In genomic region chr5:176238645-176239283, GRCh38 we compare ENCODE assay signal across 8 cellular contexts. TPM values are rescaled to one million over a fixed set of nuclear protein-coding genes. Genes with fewer than 3 reads are reported as not detected.
A peak's percentile ranks its signal among the peaks of the same experiment; 100 is the strongest.
DNase-seq lines count a peak whose midpoint lies in the region; ATAC-seq and TF ChIP-seq lines count a peak whose summit lies in the region.
"Not testable (repeated sequence)": the region's sequence is repeated elsewhere in the genome, so short reads cannot be mapped to it uniquely, and the experiment has no call there.

No MANE protein-coding gene starts in this region.

- ATAC-seq in GM19351 (IDR thresholded peaks at IDR 0.05; ENCODE audit: unreplicated experiment) = peak; percentile 33
- peak; percentile 35 for ATAC-seq in HG02588 (IDR thresholded peaks at IDR 0.05; ENCODE audit: unreplicated experiment)
- peak; percentile 38 for ATAC-seq in HG03342 (IDR thresholded peaks at IDR 0.05; ENCODE audit: unreplicated experiment)
- ATAC-seq in right lobe of liver = peak; percentile 45 to 65 (median 62)

- not testable (repeated sequence) for H3K4me1 ChIP-seq in CD4-positive, alpha-beta memory T cell (ENCODE audit: insufficient read depth, low read length); effector memory CD4-positive, alpha-beta T cell (ENCODE audit: control insufficient read depth, insufficient read depth, low read length, poor library complexity, severe bottlenecking); right lobe of liver

- peak overlapping the region; percentile 30 for H3K4me2 ChIP-seq in SU-DHL-6 (ENCODE audit: low read depth, low read length, poor library complexity, severe bottlenecking)

- not testable (repeated sequence) for H4K20me1 ChIP-seq in SU-DHL-6 (ENCODE audit: low read depth, low read length)

- H3K36me3 Mint-ChIP-seq in CD4-positive, alpha-beta memory T cell = not testable (repeated sequence)

- not testable (repeated sequence) for H3K27ac Mint-ChIP-seq in CD4-positive, alpha-beta memory T cell

- TF ChIP-seq CTCF in SU-DHL-6 (IDR thresholded peaks at IDR 0.05; ENCODE audit: insufficient read depth, low read length, poor library complexity, severe bottlenecking); right lobe of liver (IDR thresholded peaks at IDR 0.05): not testable (repeated sequence)

- H3K27me3 Mint-ChIP-seq in CD4-positive, alpha-beta memory T cell = not testable (repeated sequence)

- not testable (repeated sequence) for H3K79me2 ChIP-seq in SU-DHL-6 (ENCODE audit: insufficient read depth, low read length)

- peak overlapping the region; percentile 15 for H3K27ac ChIP-seq in CD4-positive, alpha-beta memory T cell (ENCODE audit: low read depth, low read length)
- not testable (repeated sequence) for H3K27ac ChIP-seq in SU-DHL-6 (ENCODE audit: low read depth, low read length); right lobe of liver
- H3K27ac ChIP-seq in effector memory CD4-positive, alpha-beta T cell (ENCODE audit: insufficient read depth, low read length, poor library complexity, severe bottlenecking) = peak overlapping the region; percentile 32
- H3K27ac ChIP-seq in skin epidermis = peak overlapping the region in 3 of 21 experiments; percentile 60 to 75 (median 67)

- H3K9ac ChIP-seq in SU-DHL-6 (ENCODE audit: low read length) = peak overlapping the region; percentile 28; the same call in 1 of the 2 replicates

- DNase-seq in CD4-positive, alpha-beta memory T cell; effector memory CD4-positive, alpha-beta T cell; right lobe of liver: not testable (repeated sequence)

- not testable (repeated sequence) for H3K9me3 ChIP-seq in CD4-positive, alpha-beta memory T cell (ENCODE audit: control insufficient read depth in 1 of 2, low read length in 2 of 2); SU-DHL-6 (ENCODE audit: insufficient read depth, low read length); effector memory CD4-positive, alpha-beta T cell (ENCODE audit: control insufficient read depth, low read length); right lobe of liver

- CTCF ChIA-PET in CD4-positive, alpha-beta memory T cell (lab: Charles Lee; ENCODE audit: partially characterized antibody) = not testable (repeated sequence)

- H3K36me3 ChIP-seq in CD4-positive, alpha-beta memory T cell (ENCODE audit: insufficient read depth, low read length); SU-DHL-6 (ENCODE audit: low read length); effector memory CD4-positive, alpha-beta T cell (ENCODE audit: control insufficient read depth, insufficient read depth, low read length); right lobe of liver: not testable (repeated sequence)

- not testable (repeated sequence) for H3F3A ChIP-seq in SU-DHL-6 (ENCODE audit: insufficient read depth)

- WGBS in right lobe of liver (ENCODE audit: insufficient coverage, low coverage, low lambda C conversion rate, missing lambda C conversion rate) = no CpG with 5 or more reads among the region's 59 CpGs

- H3K4me3 Mint-ChIP-seq in CD4-positive, alpha-beta memory T cell = not testable (repeated sequence)

- not testable (repeated sequence) for TF ChIP-seq POLR2A in right lobe of liver (IDR thresholded peaks at IDR 0.05)

- POLR2A ChIA-PET in CD4-positive, alpha-beta memory T cell (lab: Charles Lee; ENCODE audit: partially characterized antibody) = not testable (repeated sequence)

- H3K4me1 Mint-ChIP-seq in CD4-positive, alpha-beta memory T cell = peaks cover 4 to 19% (median 6%) of the 10 kb centered on the region in 4 donors

- H2AFZ ChIP-seq in SU-DHL-6 (ENCODE audit: low read depth, low read length, severe bottlenecking) = not testable (repeated sequence)

- intact Hi-C loops in CD4-positive, alpha-beta memory T cell (cut with micrococcal nuclease); right lobe of liver (cut with DNase I): not testable (repeated sequence)

- H3K9me3 Mint-ChIP-seq in CD4-positive, alpha-beta memory T cell = not testable (repeated sequence)

- not testable (repeated sequence) for H3K27me3 ChIP-seq in CD4-positive, alpha-beta memory T cell (ENCODE audit: insufficient read depth, low read length); SU-DHL-6 (ENCODE audit: low read length); effector memory CD4-positive, alpha-beta T cell (replicated peaks; ENCODE audit: control insufficient read depth, insufficient read depth, low read length, poor library complexity, severe bottlenecking); right lobe of liver

- not testable (repeated sequence) for H3K9me2 ChIP-seq in SU-DHL-6 (replicated peaks; ENCODE audit: insufficient read depth, low read length)

- not testable (repeated sequence) for H3K4me3 ChIP-seq in CD4-positive, alpha-beta memory T cell (ENCODE audit: low read length in 2 of 2); effector memory CD4-positive, alpha-beta T cell (ENCODE audit: insufficient read depth, low read depth, low read length, poor library complexity, severe bottlenecking)
- H3K4me3 ChIP-seq in SU-DHL-6 (ENCODE audit: insufficient read depth, low read length, poor library complexity, severe bottlenecking) = peak overlapping the region; percentile 32
- peak overlapping the region; percentile 43 to 58 (median 52) for H3K4me3 ChIP-seq in right lobe of liver
- peak overlapping the region; percentile 39 to 55 (median 46) for H3K4me3 ChIP-seq in skin epidermis

RNA-seq across cellular contexts. Expression of gene SIMC1, which starts 0.5 kb away (rescaled TPM):
- total RNA-seq in CD4-positive, alpha-beta memory T cell = 10 to 100 TPM; 25.3 to 27.3 TPM
- 10 to 100 TPM in 1 of 2 donors, 1 to 10 TPM in 1; 3.1 to 17.8 TPM for polyA plus RNA-seq in CD4-positive, alpha-beta memory T cell
- 10 to 100 TPM in 4 of 6 experiments, 1 to 10 TPM in 2; 7.0 to 21.7 (median 11.2) TPM for total RNA-seq in right lobe of liver
